Comparison of ENCODE assay signal across 16 cellular contexts in the genomic region with DNA sequence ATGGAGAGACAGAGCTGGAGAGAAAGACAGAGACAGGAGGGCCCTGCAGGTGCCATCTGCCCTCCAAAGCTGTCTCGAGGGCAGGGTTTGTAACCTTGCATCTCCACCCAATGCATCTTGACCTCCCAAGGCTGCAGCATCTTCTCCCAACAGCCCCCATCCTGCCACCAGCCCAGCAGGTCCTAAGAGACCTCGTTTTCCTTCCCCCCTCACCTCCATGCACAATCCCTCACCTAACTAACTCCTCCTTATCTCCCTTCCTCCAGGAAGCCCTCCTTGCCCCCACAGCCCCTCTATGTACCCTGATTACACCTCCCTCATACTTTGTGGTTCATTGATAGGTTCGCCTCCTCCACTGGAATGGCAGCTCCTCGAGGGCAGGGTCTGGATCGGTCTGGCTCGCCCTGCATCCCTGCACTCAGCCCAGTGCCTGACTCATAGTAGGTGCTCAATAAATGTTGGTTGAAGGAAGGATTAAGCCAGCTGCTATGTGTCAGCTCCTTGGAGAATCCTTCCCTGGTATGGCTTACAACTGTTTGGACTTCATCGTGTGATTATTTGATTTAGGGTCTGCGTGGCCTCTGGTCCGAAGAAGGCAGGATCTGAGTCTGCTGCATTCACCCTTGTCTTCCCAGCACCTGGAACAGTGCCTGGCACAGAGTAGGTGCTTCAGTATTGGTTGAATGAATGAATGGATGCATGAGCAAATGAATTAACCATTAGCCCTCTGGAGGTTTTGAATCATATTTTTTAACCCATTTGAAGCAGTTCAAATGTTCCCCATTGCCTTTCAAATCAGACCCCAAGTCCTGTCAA.
DNase-seq lines count a peak whose midpoint lies in the region; TF ChIP-seq lines count a peak whose summit lies in the region.
"Had no signal": no experiment of that assay in that cellular context is flagged by ENCODE, and none has a peak within 500 bp of the region (broad histone marks: within the 10 kb centered on the region; RNA-seq: fewer than 3 reads in every experiment).

No MANE protein-coding gene starts in this region.

- 90% methylated on average over 9 of the region's 9 CpGs for WGBS in mesenchymal stem cell
- WGBS in testis, 2 donors: 80 to 91% methylated on average over 9 of the region's 9 CpGs

- no peak overlapping the region for H4K8ac ChIP-seq in mesenchymal stem cell (ENCODE audit: low read length)

- H3K27ac ChIP-seq in HEK293 (ENCODE audit: extremely low read depth, low read depth, low read length) (no peak overlapping the region), ascending aorta (peak overlapping the region; percentile 90 to 97), mesenchymal stem cell (ENCODE audit: low read length, poor library complexity, severe bottlenecking) (no peak overlapping the region), testis (peak overlapping the region; percentile 11 to 64)
- H3K27ac ChIP-seq: C4-2B had no signal

- no peaks in the 10 kb centered on the region for H3K4me1 ChIP-seq in HEK293 (ENCODE audit: control insufficient read depth, insufficient read depth, low read length)
- H3K4me1 ChIP-seq in ascending aorta: peaks cover 30 to 49% of the 10 kb centered on the region in 2 donors
- H3K4me1 ChIP-seq in mesenchymal stem cell (ENCODE audit: control insufficient read depth, insufficient read depth, low read depth, low read length): peaks cover 8% of the 10 kb centered on the region
- H3K4me1 ChIP-seq in testis: peaks cover 26% of the 10 kb centered on the region

- TF ChIP-seq POLR2A in testis (IDR thresholded peaks at IDR 0.05): no peak

- no peak overlapping the region for H2AFZ ChIP-seq in mesenchymal stem cell (ENCODE audit: low read depth, low read length)

- H3K79me1 ChIP-seq in mesenchymal stem cell (replicated peaks; ENCODE audit: low read length, poor library complexity, severe bottlenecking): no peaks in the 10 kb centered on the region

- no peak overlapping the region for H3K4me2 ChIP-seq in mesenchymal stem cell (ENCODE audit: low read length, poor library complexity, severe bottlenecking)

- H3K14ac ChIP-seq in mesenchymal stem cell (ENCODE audit: low read length in 2 of 2): no peak overlapping the region

- no peaks in the 10 kb centered on the region for H3K9me3 ChIP-seq in HEK293 (ENCODE audit: control insufficient read depth, insufficient read depth, low read depth, low read length)
- no peaks in the 10 kb centered on the region for H3K9me3 ChIP-seq in ascending aorta
- H3K9me3 ChIP-seq in mesenchymal stem cell (ENCODE audit: control insufficient read depth, low read length): no peaks in the 10 kb centered on the region
- H3K9me3 ChIP-seq in testis: no peaks in the 10 kb centered on the region
- H3K9me3 ChIP-seq: MG63 had no signal

- H2BK12ac ChIP-seq in mesenchymal stem cell (ENCODE audit: low read length in 2 of 2): peak overlapping the region; percentile 35 to 80

- no peak overlapping the region for H4K91ac ChIP-seq in mesenchymal stem cell (ENCODE audit: low read length)

- H3K4me3 ChIP-seq in HEK293 (ENCODE audit: low read depth, low read length) (no peak overlapping the region), ascending aorta (no peak overlapping the region), mesenchymal stem cell (ENCODE audit: insufficient read depth in 1 of 2, low read depth in 1 of 2, low read length in 2 of 2) (no peak overlapping the region), testis (no peak overlapping the region)
- H3K4me3 ChIP-seq: MG63 had no signal

- no peak overlapping the region for H3K23ac ChIP-seq in mesenchymal stem cell (ENCODE audit: low read length in 2 of 2)

- H3K27me3 ChIP-seq in ascending aorta (no peaks in the 10 kb centered on the region), mesenchymal stem cell (ENCODE audit: control insufficient read depth in 1 of 2, insufficient read depth in 1 of 2, low read length in 2 of 2) (peaks cover 0 to 7% of the 10 kb centered on the region in 2 experiments), testis (no peaks in the 10 kb centered on the region)

- intact Hi-C loops in ascending aorta (cut with DNase I) (no loop called here), testis (cut with DNase I; ENCODE audit: low total_unique reads) (no loop called here)

- POLR2A ChIA-PET in HEK293 (lab: Yijun Ruan, JAX): no interaction called here

- H2BK5ac ChIP-seq in mesenchymal stem cell (ENCODE audit: low read depth, low read length, poor library complexity, severe bottlenecking): no peak overlapping the region

- H3K18ac ChIP-seq in mesenchymal stem cell (ENCODE audit: low read depth in 1 of 2, low read length in 2 of 2): peak overlapping the region in 1 of 2 experiments; percentile 50

- peak overlapping the region in 1 of 2 experiments; percentile 20 for H3K4ac ChIP-seq in mesenchymal stem cell (ENCODE audit: low read depth in 1 of 2, low read length in 2 of 2)

- no peak overlapping the region for H3K9ac ChIP-seq in mesenchymal stem cell (ENCODE audit: low read length)

- no peak overlapping the region for H2AK5ac ChIP-seq in mesenchymal stem cell (ENCODE audit: low read length, severe bottlenecking)

- no peak overlapping the region for H2BK15ac ChIP-seq in mesenchymal stem cell (ENCODE audit: low read depth, poor library complexity, severe bottlenecking)

- H3K36me3 ChIP-seq in HEK293 (ENCODE audit: control insufficient read depth in 2 of 2, insufficient read depth in 1 of 2, low read length in 2 of 2): no peaks in the 10 kb centered on the region
- no peaks in the 10 kb centered on the region for H3K36me3 ChIP-seq in ascending aorta
- no peaks in the 10 kb centered on the region for H3K36me3 ChIP-seq in mesenchymal stem cell (ENCODE audit: control insufficient read depth in 1 of 2, insufficient read depth in 2 of 2, low read depth in 1 of 2, low read length in 2 of 2)
- no peaks in the 10 kb centered on the region for H3K36me3 ChIP-seq in testis (ENCODE audit: low read depth, missing control alignments)
- H3K36me3 ChIP-seq: MG63 had no signal

- TF ChIP-seq CTCF in HEK293 (tag by site-specific recombination; IDR thresholded peaks at IDR 0.05) (no peak), ascending aorta (IDR thresholded peaks at IDR 0.05) (no peak), testis (IDR thresholded peaks at IDR 0.05) (no peak), GM20000 (IDR thresholded peaks at IDR 0.05; ENCODE audit: extremely low read depth, missing control alignments) (no peak)

- H2BK120ac ChIP-seq in mesenchymal stem cell (ENCODE audit: low read depth, low read length): no peak overlapping the region

- no peak for DNase-seq in ascending aorta (ENCODE audit: low spot score in 2 of 2)
- no peak for DNase-seq in mesenchymal stem cell
- no peak for DNase-seq in testis
- no peak for DNase-seq in amygdala (lab: John Stamatoyannopoulos, UW)
- DNase-seq in GM20000 (ENCODE audit: low spot score): no peak
- DNase-seq in NAMALWA (ENCODE audit: low spot score): no peak
- DNase-seq: COR-L47, DMS153, Karpas-422, NCI-H1092 treated with DMSO at 0.1 percent for 48 hours, NCI-H2227 treated with DMSO at 0.1 percent for 48 hours, NCI-H524, SHP77 treated with DMSO at 0.1 percent for 48 hours had no signal

- CTCF ChIA-PET in HEK293 (lab: Yijun Ruan, JAX): no interaction called here

TF ChIP-seq in HEK293, 187 proteins besides CTCF, POLR2A, EP300 and RAD21:
- TF ChIP-seq ZNF664 (tag by site-specific recombination; IDR thresholded peaks at IDR 0.05): peak; percentile 54; the same call in 1 of the 2 replicates
- TF ChIP-seq ZNF391 (tag by site-specific recombination; IDR thresholded peaks at IDR 0.05; ENCODE audit: borderline replicate concordance, low read depth): no peak
TF ChIP-seq in HEK293: peak in this region for 1.

Comparison
In these comparisons a context has a peak if more than half of its experiments do, and no peak if none do; other contexts are left out.
1. H3K27ac ChIP-seq: peak in ascending aorta (2 of 2) and testis (2 of 2); none in HEK293 (single experiment) and mesenchymal stem cell (single experiment).